7 cellular contexts compared by ENCODE assay signal in the genomic region with DNA sequence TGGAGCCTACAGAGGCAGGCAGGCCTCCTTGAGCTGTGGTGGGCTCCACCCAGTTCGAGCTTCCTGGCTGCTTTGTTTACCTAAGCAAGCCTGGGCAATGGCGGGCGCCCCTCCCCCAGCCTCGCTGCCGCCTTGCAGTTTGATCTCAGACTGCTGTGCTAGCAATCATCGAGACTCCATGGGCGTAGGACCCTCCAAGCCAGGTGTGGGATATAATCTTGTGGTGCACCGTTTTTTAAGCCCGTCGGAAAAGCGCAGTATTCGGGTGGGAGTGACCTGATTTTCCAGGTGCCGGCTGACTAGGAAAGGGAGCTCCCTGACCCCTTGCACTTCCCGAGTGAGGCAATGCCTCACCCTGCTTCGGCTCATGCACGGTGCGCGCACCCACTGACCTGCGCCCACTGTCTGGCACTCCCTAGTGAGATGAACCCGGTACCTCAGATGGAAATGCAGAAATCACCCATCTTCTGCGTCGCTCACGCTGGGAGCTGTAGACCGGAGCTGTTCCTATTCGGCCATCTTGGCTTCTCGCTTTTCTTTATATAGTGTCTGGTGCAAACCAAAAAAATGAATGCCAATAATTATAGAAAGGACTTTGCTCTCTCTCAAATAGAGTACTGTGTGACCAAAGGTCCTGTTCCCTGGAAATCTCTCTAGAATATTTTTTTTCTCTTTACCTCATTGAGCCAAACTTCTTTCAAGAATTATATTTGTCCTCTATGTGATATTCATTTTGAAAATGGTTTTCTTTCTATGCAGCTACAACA. TPM values are rescaled to one million over a fixed set of nuclear protein-coding genes. Genes with fewer than 3 reads are reported as not detected.
"Had no signal": no experiment of that assay in that cellular context is flagged by ENCODE, and none has a peak within 500 bp of the region (broad histone marks: within the 10 kb centered on the region; RNA-seq: fewer than 3 reads in every experiment).

No MANE protein-coding gene starts in this region.

RNA-seq across cellular contexts. Expression of a gene that starts 50.4 kb away (rescaled TPM):
- total RNA-seq: activated B cell treated with CpG ODN at 0.5 μM for 24 hours; activated CD4-positive, alpha-beta T cell treated with anti-CD3 and anti-CD28 coated beads for 36 hours; activated naive CD4-positive, alpha-beta T cell treated with anti-CD3 and anti-CD28 coated beads, Interleukin-2, amount 50 U/mL, for 72 hours; activated T-helper 17 cell treated with anti-CD3 and anti-CD28 coated beads, Interleukin-2, amount 50 U/mL, for 72 hours; foreskin keratinocyte; naive thymus-derived CD4-positive, alpha-beta T cell had no signal
- polyA plus RNA-seq: foreskin keratinocyte; immature natural killer cell; naive thymus-derived CD4-positive, alpha-beta T cell had no signal
